Comparison of ENCODE assay signal across 8 cellular contexts in the genomic region with DNA sequence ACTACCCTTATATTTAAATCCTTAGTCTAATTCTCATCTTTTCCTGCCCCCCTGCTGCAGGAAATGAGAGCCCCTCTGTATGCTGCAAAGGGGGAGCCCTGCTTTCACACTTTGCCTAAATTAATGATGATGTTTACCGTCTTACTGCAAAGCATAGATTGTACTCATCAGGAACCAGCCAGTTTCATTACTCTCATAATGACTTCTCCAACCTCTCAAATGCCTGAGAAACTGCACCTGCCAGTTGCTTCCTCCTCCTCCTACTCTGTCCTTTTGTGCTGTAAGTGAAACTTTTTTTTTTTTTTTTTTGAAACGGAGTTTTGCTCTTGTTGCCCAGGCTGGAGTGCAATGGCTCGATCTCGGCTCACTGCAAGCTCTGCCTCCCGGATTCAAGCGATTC.
DNase-seq lines count a peak whose midpoint lies in the region; ATAC-seq and TF ChIP-seq lines count a peak whose summit lies in the region.

No MANE protein-coding gene starts in this region.

- ATAC-seq in GM18861 (IDR thresholded peaks at IDR 0.05; ENCODE audit: unreplicated experiment) (peak; percentile 84), GM21576 (IDR thresholded peaks at IDR 0.05; ENCODE audit: unreplicated experiment) (peak; percentile 90), HG03520 (IDR thresholded peaks at IDR 0.05; ENCODE audit: unreplicated experiment) (peak; percentile 65), left lung (no peak)

- 72 to 77% methylated on average over 6 of the region's 6 CpGs for WGBS in thyroid gland, 2 donors

- intact Hi-C loops in left lung (cut with DNase I) (no loop called here), thyroid gland (cut with DNase I) (no loop called here)

- H3K4me1 ChIP-seq in duodenal mucosa (ENCODE audit: control insufficient read depth in 1 of 2, insufficient read depth in 2 of 2, low read length in 2 of 2): peaks cover 34 to 46% of the 10 kb centered on the region in 2 donors
- peaks cover 8 to 19% of the 10 kb centered on the region in 2 donors for H3K4me1 ChIP-seq in left lung
- peaks cover 10 to 14% of the 10 kb centered on the region in 2 donors for H3K4me1 ChIP-seq in thyroid gland

- no peaks in the 10 kb centered on the region for H3K27me3 ChIP-seq in duodenal mucosa (ENCODE audit: control insufficient read depth in 1 of 2, insufficient read depth in 2 of 2, low read length in 2 of 2)
- H3K27me3 ChIP-seq in left lung: no peaks in the 10 kb centered on the region
- no peaks in the 10 kb centered on the region for H3K27me3 ChIP-seq in thyroid gland

- H3K27ac ChIP-seq in duodenal mucosa (ENCODE audit: low read depth, low read length) (no peak overlapping the region), left lung (peak overlapping the region in 1 of 2 donors; percentile 77), thyroid gland (no peak overlapping the region)

- no peaks in the 10 kb centered on the region for H3K36me3 ChIP-seq in duodenal mucosa (ENCODE audit: control insufficient read depth in 1 of 2, insufficient read depth in 2 of 2, low read length in 2 of 2)
- no peaks in the 10 kb centered on the region for H3K36me3 ChIP-seq in left lung
- H3K36me3 ChIP-seq in thyroid gland: no peaks in the 10 kb centered on the region

- TF ChIP-seq CTCF in left lung (IDR thresholded peaks at IDR 0.05): no peak
- TF ChIP-seq CTCF in thyroid gland (IDR thresholded peaks at IDR 0.05): no peak

- H3K9me3 ChIP-seq in duodenal mucosa (ENCODE audit: control insufficient read depth in 1 of 2, low read length in 2 of 2): no peaks in the 10 kb centered on the region
- no peaks in the 10 kb centered on the region for H3K9me3 ChIP-seq in left lung
- no peaks in the 10 kb centered on the region for H3K9me3 ChIP-seq in thyroid gland

- H3K9ac ChIP-seq in duodenal mucosa (ENCODE audit: low read depth in 1 of 2, low read length in 2 of 2): no peak overlapping the region

- DNase-seq in T1000 (lab: John Stamatoyannopoulos, UW): no peak
- no peak for DNase-seq in left lung
- DNase-seq in amygdala (lab: John Stamatoyannopoulos, UW): no peak
- DNase-seq in thyroid gland: no peak

- TF ChIP-seq POLR2A in thyroid gland (IDR thresholded peaks at IDR 0.05): no peak

- peak overlapping the region; percentile 24 to 25 for H3K4me3 ChIP-seq in duodenal mucosa (ENCODE audit: low read depth in 1 of 2, low read length in 2 of 2)
- H3K4me3 ChIP-seq in left lung: no peak overlapping the region
- no peak overlapping the region for H3K4me3 ChIP-seq in thyroid gland (replicated peaks in 1 of 3)

Comparison
In these comparisons a context has a peak if more than half of its experiments do, and no peak if none do; other contexts are left out.
1. H3K4me3 ChIP-seq: peak in duodenal mucosa (2 of 2); none in left lung (0 of 2) and thyroid gland (0 of 3).